ENCODE assay signal across 8 cellular contexts in the genomic region with DNA sequence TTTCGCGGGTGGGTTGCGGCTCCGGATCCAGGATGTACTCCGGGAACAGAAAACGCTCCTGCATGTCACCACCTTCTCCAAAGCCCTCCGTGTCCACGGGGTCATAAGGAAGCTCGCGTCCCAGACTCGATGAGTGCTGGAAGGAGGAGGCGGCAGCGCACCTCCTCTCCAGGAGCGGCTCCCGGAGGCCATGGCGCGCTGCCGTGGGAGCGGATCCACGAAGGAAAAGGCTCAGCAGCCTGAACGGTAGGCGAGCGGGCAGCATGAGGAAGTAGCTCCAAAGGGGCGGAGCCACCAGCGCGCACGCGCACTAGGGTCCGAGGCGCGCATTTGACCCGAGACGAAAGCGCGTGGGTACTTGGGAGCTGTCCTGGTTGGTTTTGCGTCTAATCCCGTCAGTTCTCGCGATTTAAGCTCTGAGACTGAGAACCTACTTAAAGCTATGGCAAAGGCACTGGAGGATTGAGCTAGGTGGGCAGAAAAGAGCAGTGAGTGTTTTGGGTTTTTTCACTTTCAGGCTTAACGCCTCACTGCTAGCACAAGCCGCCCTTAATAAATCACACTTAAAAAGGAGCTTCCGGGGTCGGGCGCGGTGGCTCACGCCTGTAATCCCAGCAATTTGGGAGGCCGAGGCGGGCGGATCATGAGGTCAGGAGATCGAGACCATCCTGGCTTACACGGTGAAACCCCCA. TPM values are rescaled to one million over a fixed set of nuclear protein-coding genes. Genes with fewer than 3 reads are reported as not detected.
DNase-seq lines count a peak whose midpoint lies in the region; ATAC-seq and TF ChIP-seq lines count a peak whose summit lies in the region.

A gene (minus strand): TSS at position 286 of the 692 bp plus-strand sequence. CDS start 21 bp downstream, at position 265.

- peak within 1 kb of the TSS; percentile 99 for H3K4me3 Mint-ChIP-seq in WTC11

- peaks cover 34% of the 10 kb centered on the region for H3K4me1 ChIP-seq in smooth muscle cell (ENCODE audit: low read depth)

- peaks cover 29% of the 10 kb centered on the region for H3K36me3 Mint-ChIP-seq in WTC11

- under 1% methylated on average over 51 of the region's 51 CpGs for WGBS in smooth muscle cell (ENCODE audit: low lambda C conversion rate)

- H3K4me3 ChIP-seq in AG04450 (ENCODE audit: low read depth, low read length) = peak within 1 kb of the TSS; percentile 98
- peak within 1 kb of the TSS; percentile 95 to 96 for H3K4me3 ChIP-seq in cardiac fibroblast (replicated peaks in 1 of 2; ENCODE audit: low read depth in 2 of 2, low read length in 2 of 2)
- H3K4me3 ChIP-seq in smooth muscle cell = peak within 1 kb of the TSS; percentile 88

- H3K79me2 ChIP-seq in smooth muscle cell (ENCODE audit: low read depth) = peaks cover 74% of the 10 kb centered on the region

- H3F3A ChIP-seq in smooth muscle cell (ENCODE audit: low read depth) = peaks cover 9% of the 10 kb centered on the region

- H3K9me3 ChIP-seq in AG04450 (ENCODE audit: control insufficient read depth, insufficient read depth, low read length) = no peaks in the 10 kb centered on the region; the same call in 1 of the 2 replicates
- no peaks in the 10 kb centered on the region for H3K9me3 ChIP-seq in smooth muscle cell (replicated peaks; ENCODE audit: low read depth)

- H2AFZ ChIP-seq in smooth muscle cell (ENCODE audit: low read depth) = peak within 1 kb of the TSS; percentile 88

- peaks cover 58% of the 10 kb centered on the region for H4K20me1 ChIP-seq in smooth muscle cell (ENCODE audit: low read depth)

- H3K27ac ChIP-seq in AG04450 (ENCODE audit: low read depth, low read length) (peak within 1 kb of the TSS; percentile 68), smooth muscle cell (ENCODE audit: low read depth) (peak within 1 kb of the TSS; percentile 86)

- peak within 1 kb of the TSS; percentile 96 for H3K27ac Mint-ChIP-seq in WTC11

- TF ChIP-seq CTCF in AG04450 (IDR thresholded peaks at IDR 0.05; ENCODE audit: low read depth, low read length) (peak; percentile 1; the same call in 1 of the 2 replicates), WTC11 (IDR thresholded peaks at IDR 0.05) (no peak), cardiac fibroblast (IDR thresholded peaks at IDR 0.05; ENCODE audit: low read depth, low read length) (no peak), smooth muscle cell (IDR thresholded peaks at IDR 0.05; ENCODE audit: borderline replicate concordance, insufficient read depth, poor library complexity, severe bottlenecking) (no peak)

- H3K9me3 Mint-ChIP-seq in WTC11 = no peaks in the 10 kb centered on the region

- peaks cover 26% of the 10 kb centered on the region for H3K4me1 Mint-ChIP-seq in WTC11

- CTCF ChIA-PET in AG04450 (lab: Charles Lee) = interaction anchor here (1.0 to 1.1 kb wide), 2 partner anchors 124 to 552 kb away, joined by 3 to 5 read pairs; no protein-coding TSS in a partner anchor
- CTCF ChIA-PET in WTC11 (lab: Charles Lee) = interaction anchor here (1.1 to 2.9 kb wide), 7 partner anchors 14 to 133 kb away, joined by 3 to 18 read pairs (median 6); a partner anchor contains a TSS

- peak within 1 kb of the TSS; percentile 74 for H3K9ac ChIP-seq in smooth muscle cell (ENCODE audit: low read depth)

- peaks cover 16% of the 10 kb centered on the region for H3K36me3 ChIP-seq in smooth muscle cell (ENCODE audit: low read depth)

- ATAC-seq in GM18909 (IDR thresholded peaks at IDR 0.05; ENCODE audit: poor library complexity, unreplicated experiment) (peak; percentile 88), HG03175 (IDR thresholded peaks at IDR 0.05; ENCODE audit: unreplicated experiment) (peak; percentile 81), WTC11 (peak; percentile 83)

- DNase-seq in AG04450 (ENCODE audit: low read depth, low spot score) (peak; percentile 98), NCI-H226 (peak; percentile 95), WTC11 (ENCODE audit: low spot score) (peak; percentile 97), cardiac fibroblast (ENCODE audit: low read depth in 2 of 2) (peak; percentile 99 to 100), iPS-NIHi7 (ENCODE audit: extremely low spot score) (peak; percentile 94), smooth muscle cell (lab: John Stamatoyannopoulos, UW; ENCODE audit: unreplicated experiment) (peak; percentile 94)

- H3K27me3 Mint-ChIP-seq in WTC11 (ENCODE audit: low read depth) = no peaks in the 10 kb centered on the region; the same call in 1 of the 2 replicates

- H3K27me3 ChIP-seq in AG04450 (ENCODE audit: control insufficient read depth, insufficient read depth, low read length) (no peaks in the 10 kb centered on the region), smooth muscle cell (ENCODE audit: low read depth) (no peaks in the 10 kb centered on the region)

- H3K4me2 ChIP-seq in smooth muscle cell = peak within 1 kb of the TSS; percentile 92

- POLR2A ChIA-PET in AG04450 (lab: Yijun Ruan, JAX) (interaction anchor here (0.6 to 2.3 kb wide), 11 partner anchors 16 to 542 kb away, joined by 3 to 14 read pairs (median 5); a partner anchor contains a TSS), WTC11 (lab: Charles Lee) (interaction anchor here (0.5 to 2.8 kb wide), 9 partner anchors 11 to 590 kb away, joined by 3 to 18 read pairs (median 4); a partner anchor contains a TSS)

TF ChIP-seq in WTC11, 78 proteins besides CTCF, POLR2A, EP300 and RAD21 (continues in another document):
- TF ChIP-seq, protein P1, sequence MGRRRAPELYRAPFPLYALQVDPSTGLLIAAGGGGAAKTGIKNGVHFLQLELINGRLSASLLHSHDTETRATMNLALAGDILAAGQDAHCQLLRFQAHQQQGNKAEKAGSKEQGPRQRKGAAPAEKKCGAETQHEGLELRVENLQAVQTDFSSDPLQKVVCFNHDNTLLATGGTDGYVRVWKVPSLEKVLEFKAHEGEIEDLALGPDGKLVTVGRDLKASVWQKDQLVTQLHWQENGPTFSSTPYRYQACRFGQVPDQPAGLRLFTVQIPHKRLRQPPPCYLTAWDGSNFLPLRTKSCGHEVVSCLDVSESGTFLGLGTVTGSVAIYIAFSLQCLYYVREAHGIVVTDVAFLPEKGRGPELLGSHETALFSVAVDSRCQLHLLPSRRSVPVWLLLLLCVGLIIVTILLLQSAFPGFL (CRISPR knock-in tag; IDR thresholded peaks at IDR 0.05; ENCODE audit: borderline replicate concordance) = no peak
- TF ChIP-seq NR3C1 (CRISPR knock-in tag; conservative IDR thresholded peaks at IDR 0.05; ENCODE audit: low read depth) = no peak
- TF ChIP-seq ATF1 (CRISPR knock-in tag; IDR thresholded peaks at IDR 0.05) = 0 out of 2 replicates have a peak, but pooled peaks have one; percentile 10
- TF ChIP-seq GTF2I (CRISPR knock-in tag; conservative IDR thresholded peaks at IDR 0.05) = peak; percentile 30; the same call in 1 of the 2 replicates
- TF ChIP-seq ZNF396 (CRISPR knock-in tag; IDR thresholded peaks at IDR 0.05; ENCODE audit: borderline replicate concordance) = no peak
- TF ChIP-seq SP1 (CRISPR knock-in tag; conservative IDR thresholded peaks at IDR 0.05) = peak; percentile 52
- TF ChIP-seq, protein P2, sequence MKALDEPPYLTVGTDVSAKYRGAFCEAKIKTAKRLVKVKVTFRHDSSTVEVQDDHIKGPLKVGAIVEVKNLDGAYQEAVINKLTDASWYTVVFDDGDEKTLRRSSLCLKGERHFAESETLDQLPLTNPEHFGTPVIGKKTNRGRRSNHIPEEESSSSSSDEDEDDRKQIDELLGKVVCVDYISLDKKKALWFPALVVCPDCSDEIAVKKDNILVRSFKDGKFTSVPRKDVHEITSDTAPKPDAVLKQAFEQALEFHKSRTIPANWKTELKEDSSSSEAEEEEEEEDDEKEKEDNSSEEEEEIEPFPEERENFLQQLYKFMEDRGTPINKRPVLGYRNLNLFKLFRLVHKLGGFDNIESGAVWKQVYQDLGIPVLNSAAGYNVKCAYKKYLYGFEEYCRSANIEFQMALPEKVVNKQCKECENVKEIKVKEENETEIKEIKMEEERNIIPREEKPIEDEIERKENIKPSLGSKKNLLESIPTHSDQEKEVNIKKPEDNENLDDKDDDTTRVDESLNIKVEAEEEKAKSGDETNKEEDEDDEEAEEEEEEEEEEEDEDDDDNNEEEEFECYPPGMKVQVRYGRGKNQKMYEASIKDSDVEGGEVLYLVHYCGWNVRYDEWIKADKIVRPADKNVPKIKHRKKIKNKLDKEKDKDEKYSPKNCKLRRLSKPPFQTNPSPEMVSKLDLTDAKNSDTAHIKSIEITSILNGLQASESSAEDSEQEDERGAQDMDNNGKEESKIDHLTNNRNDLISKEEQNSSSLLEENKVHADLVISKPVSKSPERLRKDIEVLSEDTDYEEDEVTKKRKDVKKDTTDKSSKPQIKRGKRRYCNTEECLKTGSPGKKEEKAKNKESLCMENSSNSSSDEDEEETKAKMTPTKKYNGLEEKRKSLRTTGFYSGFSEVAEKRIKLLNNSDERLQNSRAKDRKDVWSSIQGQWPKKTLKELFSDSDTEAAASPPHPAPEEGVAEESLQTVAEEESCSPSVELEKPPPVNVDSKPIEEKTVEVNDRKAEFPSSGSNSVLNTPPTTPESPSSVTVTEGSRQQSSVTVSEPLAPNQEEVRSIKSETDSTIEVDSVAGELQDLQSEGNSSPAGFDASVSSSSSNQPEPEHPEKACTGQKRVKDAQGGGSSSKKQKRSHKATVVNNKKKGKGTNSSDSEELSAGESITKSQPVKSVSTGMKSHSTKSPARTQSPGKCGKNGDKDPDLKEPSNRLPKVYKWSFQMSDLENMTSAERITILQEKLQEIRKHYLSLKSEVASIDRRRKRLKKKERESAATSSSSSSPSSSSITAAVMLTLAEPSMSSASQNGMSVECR (CRISPR knock-in tag; IDR thresholded peaks at IDR 0.05; ENCODE audit: borderline replicate concordance) = no peak; the same call in 1 of the 2 replicates
- TF ChIP-seq, protein P3, sequence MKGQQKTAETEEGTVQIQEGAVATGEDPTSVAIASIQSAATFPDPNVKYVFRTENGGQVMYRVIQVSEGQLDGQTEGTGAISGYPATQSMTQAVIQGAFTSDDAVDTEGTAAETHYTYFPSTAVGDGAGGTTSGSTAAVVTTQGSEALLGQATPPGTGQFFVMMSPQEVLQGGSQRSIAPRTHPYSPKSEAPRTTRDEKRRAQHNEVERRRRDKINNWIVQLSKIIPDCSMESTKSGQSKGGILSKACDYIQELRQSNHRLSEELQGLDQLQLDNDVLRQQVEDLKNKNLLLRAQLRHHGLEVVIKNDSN (CRISPR knock-in tag; IDR thresholded peaks at IDR 0.05) = 0 out of 2 replicates have a peak, but pooled peaks have one; percentile 22
- peak; percentile 2; the same call in 1 of the 2 replicates for TF ChIP-seq GABPB1 (CRISPR knock-in tag; IDR thresholded peaks at IDR 0.05)
- TF ChIP-seq HMGA2 (CRISPR knock-in tag; IDR thresholded peaks at IDR 0.05) = no peak
- TF ChIP-seq, protein P4, sequence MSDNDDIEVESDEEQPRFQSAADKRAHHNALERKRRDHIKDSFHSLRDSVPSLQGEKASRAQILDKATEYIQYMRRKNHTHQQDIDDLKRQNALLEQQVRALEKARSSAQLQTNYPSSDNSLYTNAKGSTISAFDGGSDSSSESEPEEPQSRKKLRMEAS (CRISPR knock-in tag; IDR thresholded peaks at IDR 0.05) = 0 out of 2 replicates have a peak, but pooled peaks have one; percentile 21

RNA-seq across cellular contexts. Expression of the gene that starts here (rescaled TPM):
- 17.1 and 17.8 TPM in 2 replicates for polyA plus RNA-seq in AG04450 (2011; rRNA removed)
- polyA minus RNA-seq in AG04450 (2011; rRNA and poly(A)+ RNA removed) = 8.3 and 9.2 TPM in 2 replicates
- 32.5 to 35.7 TPM (median 33.0 TPM) in 3 replicates for total RNA-seq in WTC11 (2021)
- 11.7 and 13.1 TPM in 2 replicates for total RNA-seq in smooth muscle cell
- 7.0 and 8.4 TPM in 2 replicates for polyA plus RNA-seq in smooth muscle cell

Comparison
In these comparisons a context has a peak if more than half of its experiments do, and no peak if none do; other contexts are left out.
1. Peak in every context shown above with its lines: DNase-seq, ATAC-seq, H3K4me3 ChIP-seq and H3K27ac ChIP-seq.